14 cellular contexts compared by ENCODE assay signal in the genomic region with DNA sequence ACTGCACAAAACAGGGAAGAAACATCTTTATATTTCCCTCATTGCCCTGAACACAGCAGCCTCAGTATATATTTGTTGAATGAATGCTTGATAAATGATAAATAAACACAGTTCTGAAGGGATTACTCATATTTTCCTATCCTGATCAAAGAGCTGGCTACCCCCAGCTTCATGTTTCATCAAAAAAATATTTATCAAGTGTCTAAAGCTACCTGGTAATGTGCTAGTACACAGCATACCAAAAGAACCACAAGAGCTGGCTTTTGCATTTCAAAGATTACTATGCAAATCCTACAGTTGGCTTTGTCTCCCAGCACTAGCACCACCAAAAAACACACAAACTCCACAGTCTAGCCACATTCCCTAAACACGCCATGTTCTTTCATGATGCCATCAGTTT.
DNase-seq lines count a peak whose midpoint lies in the region; ATAC-seq, FAIRE-seq and TF ChIP-seq lines count a peak whose summit lies in the region.
"Had no signal": no experiment of that assay in that cellular context is flagged by ENCODE, and none has a peak within 500 bp of the region (broad histone marks: within the 10 kb centered on the region; RNA-seq: fewer than 3 reads in every experiment).

No MANE protein-coding gene starts in this region.

- in situ Hi-C loops in astrocyte of the cerebellum (cut with HindIII; ENCODE audit: low sequenced_read_pairs) = no loop called here

- peak overlapping the region; percentile 40 for H3K27ac ChIP-seq in keratinocyte (ENCODE audit: control insufficient read depth, insufficient read depth, low read length)
- H3K27ac ChIP-seq: heart left ventricle had no signal

- no peaks in the 10 kb centered on the region for H3K27me3 Mint-ChIP-seq in HFFc6 (ENCODE audit: insufficient read depth)
- H3K27me3 Mint-ChIP-seq in stimulated activated naive B cell treated with anti-CD40 and anti-IgM and Interleukin-4, amounts not matched to agents 10 μg/mL and 1 μg/mL and 100 μg/mL, for 72 hours = no peaks in the 10 kb centered on the region

- H3K4me3 ChIP-seq in astrocyte of the cerebellum (ENCODE audit: low read depth, low read length) (no peak overlapping the region), keratinocyte (ENCODE audit: control insufficient read depth in 2 of 3, extremely low read depth in 1 of 3, insufficient read depth in 2 of 3, low read depth in 1 of 3, low read length in 3 of 3) (peak overlapping the region in 1 of 3 experiments; percentile 25)
- H3K4me3 ChIP-seq: heart left ventricle had no signal

- H4K20me1 ChIP-seq in keratinocyte (ENCODE audit: control insufficient read depth, extremely low read depth, insufficient read depth, low read length) = no peaks in the 10 kb centered on the region

- H3K4me1 ChIP-seq in keratinocyte (ENCODE audit: control insufficient read depth, extremely low read depth, insufficient read depth, low read length) = peaks cover 12% of the 10 kb centered on the region

- peak overlapping the region; percentile 37 for H3K4me2 ChIP-seq in keratinocyte (ENCODE audit: control insufficient read depth, extremely low read depth, insufficient read depth, low read depth, low read length)

- no peaks in the 10 kb centered on the region for H3K9me3 ChIP-seq in keratinocyte (ENCODE audit: control insufficient read depth, low read depth, low read length)
- H3K9me3 ChIP-seq: heart left ventricle had no signal

- dilution Hi-C loops in keratinocyte (cut with MboI; ENCODE audit: extremely low pct_ligation_motif_present, low sequenced_read_pairs) = no loop called here

- H3K79me2 ChIP-seq in keratinocyte (ENCODE audit: control insufficient read depth, insufficient read depth, low read length) = no peaks in the 10 kb centered on the region

- ATAC-seq in omental fat pad (ENCODE audit: low FRiP score) = no peak
- ATAC-seq in stimulated activated naive B cell treated with anti-CD40 and anti-IgM and Interleukin-4, amounts not matched to agents 10 μg/mL and 1 μg/mL and 100 μg/mL, for 72 hours (replicated peaks) = no peak
- ATAC-seq: heart left ventricle had no signal

- H2AFZ ChIP-seq in keratinocyte (ENCODE audit: control insufficient read depth, low read length) = no peak overlapping the region

- no peaks in the 10 kb centered on the region for H3K9me1 ChIP-seq in keratinocyte (ENCODE audit: control insufficient read depth, extremely low read depth, insufficient read depth, low read length)

- H3K4me1 Mint-ChIP-seq in HFFc6 (ENCODE audit: low read depth) = peaks cover 21% of the 10 kb centered on the region
- H3K4me1 Mint-ChIP-seq in stimulated activated naive B cell treated with anti-CD40 and anti-IgM and Interleukin-4, amounts not matched to agents 10 μg/mL and 1 μg/mL and 100 μg/mL, for 72 hours = peaks cover 0 to 5% of the 10 kb centered on the region in 2 donors

- TF ChIP-seq CTCF in HFFc6 (IDR thresholded peaks at IDR 0.05) (no peak), astrocyte of the cerebellum (IDR thresholded peaks at IDR 0.05; ENCODE audit: low read depth, low read length, missing control alignments) (no peak), keratinocyte (optimal IDR thresholded peaks at IDR 0.05 in 1 of 3, IDR thresholded peaks at IDR 0.05 in 1 of 3, conservative IDR thresholded peaks at IDR 0.05 in 1 of 3; ENCODE audit: extremely low read depth in 1 of 3, insufficient read depth in 2 of 3, low read length in 3 of 3) (no peak), omental fat pad (IDR thresholded peaks at IDR 0.05) (no peak)

- H3K9me3 Mint-ChIP-seq in HFFc6 = no peaks in the 10 kb centered on the region
- H3K9me3 Mint-ChIP-seq in stimulated activated naive B cell treated with anti-CD40 and anti-IgM and Interleukin-4, amounts not matched to agents 10 μg/mL and 1 μg/mL and 100 μg/mL, for 72 hours = no peaks in the 10 kb centered on the region

- H3K27me3 ChIP-seq in keratinocyte (ENCODE audit: control insufficient read depth, extremely low read depth, insufficient read depth, low read length) = no peaks in the 10 kb centered on the region
- H3K27me3 ChIP-seq: heart left ventricle had no signal

- no peaks in the 10 kb centered on the region for H3K36me3 ChIP-seq in keratinocyte (ENCODE audit: control insufficient read depth in 2 of 2, extremely low read depth in 1 of 2, insufficient read depth in 2 of 2, low read length in 2 of 2)
- H3K36me3 ChIP-seq: heart left ventricle had no signal

- no peak overlapping the region for H3K9ac ChIP-seq in keratinocyte (ENCODE audit: control insufficient read depth, extremely low read depth, insufficient read depth, low read length)

- H3K27ac Mint-ChIP-seq in HFFc6 = peak overlapping the region; percentile 50
- no peak overlapping the region for H3K27ac Mint-ChIP-seq in stimulated activated naive B cell treated with anti-CD40 and anti-IgM and Interleukin-4, amounts not matched to agents 10 μg/mL and 1 μg/mL and 100 μg/mL, for 72 hours

- DNase-seq in A172 (ENCODE audit: low spot score) (peak; percentile 33), HFFc6 (peak; percentile 75), astrocyte of the cerebellum (ENCODE audit: low read depth) (peak; percentile 83), keratinocyte (ENCODE audit: low read depth, low spot score) (no peak), omental fat pad (ENCODE audit: low spot score) (no peak), germinal center (ENCODE audit: low spot score) (no peak), HK-2 (ENCODE audit: unreplicated experiment) (no peak)
- DNase-seq in stimulated activated naive B cell treated with anti-CD40 and anti-IgM and Interleukin-4, amounts not matched to agents 10 μg/mL and 1 μg/mL and 100 μg/mL, for 72 hours = no peak
- DNase-seq: activated CD4-positive, alpha-beta T cell treated with anti-CD3 and anti-CD28 coated beads for 48 hours; activated gamma-delta T cell; heart left ventricle; NCI-H446 treated with DMSO at 0.1 percent for 48 hours; stimulated activated CD4-positive, alpha-beta T cell treated with anti-CD3 and anti-CD28 coated beads, Interleukin-15, amount 100 ng/mL, for 24 hours had no signal

- peak overlapping the region; percentile 3; the same call in 1 of the 2 replicates for H3K4me3 Mint-ChIP-seq in HFFc6
- no peak overlapping the region for H3K4me3 Mint-ChIP-seq in stimulated activated naive B cell treated with anti-CD40 and anti-IgM and Interleukin-4, amounts not matched to agents 10 μg/mL and 1 μg/mL and 100 μg/mL, for 72 hours

- peak; percentile 64 for FAIRE-seq in keratinocyte (lab: Jason Lieb, UNC)
- FAIRE-seq: colon had no signal

- H3K36me3 Mint-ChIP-seq in HFFc6 (ENCODE audit: low read depth) = no peaks in the 10 kb centered on the region
- H3K36me3 Mint-ChIP-seq in stimulated activated naive B cell treated with anti-CD40 and anti-IgM and Interleukin-4, amounts not matched to agents 10 μg/mL and 1 μg/mL and 100 μg/mL, for 72 hours = no peaks in the 10 kb centered on the region

Comparison
In these comparisons a context has a peak if more than half of its experiments do, and no peak if none do; other contexts are left out.
1. DNase-seq: peak in A172 (single experiment), HFFc6 (single experiment) and astrocyte of the cerebellum (single experiment); none in keratinocyte (single experiment), omental fat pad (single experiment), stimulated activated naive B cell treated with anti-CD40 and anti-IgM and Interleukin-4, amounts not matched to agents 10 μg/mL and 1 μg/mL and 100 μg/mL, for 72 hours (single experiment), germinal center (single experiment) and HK-2 (single experiment).